ENCODE assay signal across 6 cellular contexts in the genomic region with DNA sequence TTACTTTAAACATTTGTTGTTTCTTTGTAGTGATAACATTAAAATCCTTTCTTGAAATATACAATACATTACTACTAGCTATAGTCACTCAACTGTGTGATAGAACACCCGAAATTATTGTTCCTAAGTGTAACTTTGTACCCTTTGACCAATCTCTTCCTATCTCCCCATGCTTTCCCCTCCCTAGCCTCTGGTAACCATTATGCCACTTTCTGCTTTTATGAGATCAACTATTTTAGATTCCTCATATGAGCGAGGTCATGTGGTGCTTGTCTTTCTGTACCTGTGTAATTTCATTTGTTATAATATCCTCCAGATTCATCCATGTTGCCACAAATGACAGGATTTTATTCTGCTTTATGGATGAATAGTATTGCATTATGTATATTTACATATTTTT.
"Had no signal": no experiment of that assay in that cellular context is flagged by ENCODE, and none has a peak within 500 bp of the region (broad histone marks: within the 10 kb centered on the region; RNA-seq: fewer than 3 reads in every experiment).

No MANE protein-coding gene starts in this region.

- DNase-seq: GM23248, GOT3, H9, HCEC 1CT, IMR-90 had no signal

- FAIRE-seq: HTR-8/SVneo had no signal

- H3K27ac ChIP-seq: GM23248 had no signal

- H3K4me3 ChIP-seq: GM23248 had no signal
